Comparison of ENCODE assay signal across 14 cellular contexts in genomic region chr13:29523199-29523931, GRCh38.
A peak's percentile ranks its signal among the peaks of the same experiment; 100 is the strongest.
DNase-seq lines count a peak whose midpoint lies in the region; ATAC-seq and TF ChIP-seq lines count a peak whose summit lies in the region.
"Had no signal": no experiment of that assay in that cellular context is flagged by ENCODE, and none has a peak within 500 bp of the region (broad histone marks: within the 10 kb centered on the region; RNA-seq: fewer than 3 reads in every experiment).

No MANE protein-coding gene starts in this region.

- H3K36me3 ChIP-seq in MG63 (peaks cover 91% of the 10 kb centered on the region), suprapubic skin (peaks cover 73% of the 10 kb centered on the region), mucosa of descending colon (ENCODE audit: low read depth) (no peaks in the 10 kb centered on the region)

- H3K27ac ChIP-seq in suprapubic skin: peak overlapping the region; percentile 71
- H3K27ac ChIP-seq: parathyroid adenoma had no signal

- H3K4me1 ChIP-seq in suprapubic skin: peaks cover 11% of the 10 kb centered on the region
- no peaks in the 10 kb centered on the region for H3K4me1 ChIP-seq in mucosa of descending colon (ENCODE audit: low read depth)
- H3K4me1 ChIP-seq: parathyroid adenoma had no signal

- ATAC-seq in mucosa of descending colon: no peak
- ATAC-seq in GM21367 (IDR thresholded peaks at IDR 0.05; ENCODE audit: unreplicated experiment): no peak

- DNase-seq in MG63 (peak; percentile 46), dermis microvascular lymphatic vessel endothelial cell (ENCODE audit: low read depth in 2 of 2) (peak; percentile 80 to 84), left kidney (ENCODE audit: low read depth, low spot score) (peak; percentile 46), suprapubic skin (ENCODE audit: low spot score in 2 of 2) (peak in 1 of 2 donors; percentile 64), GM19238 (ENCODE audit: insufficient read length, low spot score) (no peak), NAMALWA (ENCODE audit: low spot score) (no peak), mucosa of descending colon (no peak)
- DNase-seq: activated CD4-positive, alpha-beta T cell treated with anti-CD3 and anti-CD28 coated beads, Interleukin-2, amount 50 U/mL, for 1 hour; EL; Kasumi-1; NCI-H187 treated with DMSO at 0.1 percent for 48 hours; NCI-H524 treated with DMSO at 0.1 percent for 48 hours had no signal

- no peaks in the 10 kb centered on the region for H3K27me3 ChIP-seq in MG63
- H3K27me3 ChIP-seq in suprapubic skin: no peaks in the 10 kb centered on the region

- H3K9me3 ChIP-seq in MG63 (no peaks in the 10 kb centered on the region), suprapubic skin (no peaks in the 10 kb centered on the region), mucosa of descending colon (no peaks in the 10 kb centered on the region)

- WGBS in suprapubic skin: 89% methylated on average over 14 of the region's 23 CpGs

- intact Hi-C loops in mucosa of descending colon (cut with DNase I, micrococcal nuclease): no loop called here

- H3K4me3 ChIP-seq in MG63: no peak overlapping the region
- H3K4me3 ChIP-seq in suprapubic skin: no peak overlapping the region
- no peak overlapping the region for H3K4me3 ChIP-seq in mucosa of descending colon

- TF ChIP-seq EP300 in suprapubic skin (IDR thresholded peaks at IDR 0.05): no peak

- TF ChIP-seq POLR2A in suprapubic skin (IDR thresholded peaks at IDR 0.05): no peak

- no peak for TF ChIP-seq CTCF in suprapubic skin (IDR thresholded peaks at IDR 0.05)
- TF ChIP-seq CTCF in mucosa of descending colon (IDR thresholded peaks at IDR 0.05): no peak

Comparison
In these comparisons a context has a peak if more than half of its experiments do, and no peak if none do; other contexts are left out.
1. DNase-seq: peak in MG63 (single experiment), dermis microvascular lymphatic vessel endothelial cell (2 of 2) and left kidney (single experiment); none in GM19238 (single experiment), NAMALWA (single experiment) and mucosa of descending colon (0 of 3).